1 cellular context compared by ENCODE assay signal in genomic region chr3:57227204-57227929, GRCh38.
TF ChIP-seq lines count a peak whose summit lies in the region.

Gene APPL1 (plus strand): TSS chr3:57227729. CDS start chr3:57227884, 155 bp downstream.

TF ChIP-seq in HEK293, 187 proteins besides CTCF, POLR2A, EP300 and RAD21 (continued from another document and continues in another):
- TF ChIP-seq PRDM10 (tag by site-specific recombination; IDR thresholded peaks at IDR 0.05) = peak; percentile 96
- no peak for TF ChIP-seq ZNF530 (tag by site-specific recombination; IDR thresholded peaks at IDR 0.05; ENCODE audit: low read depth)
- TF ChIP-seq KLF17 (tag by site-specific recombination; IDR thresholded peaks at IDR 0.05) = no peak
- TF ChIP-seq ZNF510 (tag by site-specific recombination; IDR thresholded peaks at IDR 0.05; ENCODE audit: insufficient replicate concordance) = no peak
- peak; percentile 56 for TF ChIP-seq ZBTB17 (tag by site-specific recombination; IDR thresholded peaks at IDR 0.05)
- no peak for TF ChIP-seq ZNF202 (tag by site-specific recombination; IDR thresholded peaks at IDR 0.05; ENCODE audit: borderline replicate concordance)
- TF ChIP-seq GLIS2 (tag by site-specific recombination; IDR thresholded peaks at IDR 0.05) = peak; percentile 85
- TF ChIP-seq ZNF670 (tag by site-specific recombination; IDR thresholded peaks at IDR 0.05; ENCODE audit: low read depth) = no peak
- no peak for TF ChIP-seq ZNF654 (tag by site-specific recombination; IDR thresholded peaks at IDR 0.05; ENCODE audit: low read depth)
- TF ChIP-seq ZNF292 (tag by site-specific recombination; IDR thresholded peaks at IDR 0.05; ENCODE audit: borderline replicate concordance, low read depth) = no peak
- TF ChIP-seq PRDM6 (tag by site-specific recombination; IDR thresholded peaks at IDR 0.05) = no peak
- TF ChIP-seq KLF10 (tag by site-specific recombination; IDR thresholded peaks at IDR 0.05) = no peak; the same call in 1 of the 2 replicates
- TF ChIP-seq ZSCAN5A (tag by site-specific recombination; IDR thresholded peaks at IDR 0.05) = no peak
- no peak for TF ChIP-seq SCRT2 (tag by site-specific recombination; IDR thresholded peaks at IDR 0.05)
- no peak for TF ChIP-seq SCRT1 (tag by site-specific recombination; IDR thresholded peaks at IDR 0.05; ENCODE audit: borderline replicate concordance)
- no peak for TF ChIP-seq HOXD13 (CRISPR knock-in tag; IDR thresholded peaks at IDR 0.05; ENCODE audit: borderline replicate concordance)
- no peak for TF ChIP-seq ZNF596 (tag by site-specific recombination; IDR thresholded peaks at IDR 0.05)
- no peak for TF ChIP-seq FEZF1 (tag by site-specific recombination; IDR thresholded peaks at IDR 0.05)
- no peak for TF ChIP-seq ZNF133 (tag by site-specific recombination; IDR thresholded peaks at IDR 0.05)
- TF ChIP-seq OVOL3 (tag by site-specific recombination; IDR thresholded peaks at IDR 0.05) = no peak
- TF ChIP-seq ZNF449 (tag by site-specific recombination; IDR thresholded peaks at IDR 0.05) = 0 out of 2 replicates have a peak, but pooled peaks have one; percentile 8
- TF ChIP-seq ZBTB26 (tag by site-specific recombination; optimal IDR thresholded peaks at IDR 0.05) = peak; percentile 84
- TF ChIP-seq ZFP41 (tag by site-specific recombination; IDR thresholded peaks at IDR 0.05; ENCODE audit: borderline replicate concordance) = no peak
- no peak for TF ChIP-seq OSR2 (tag by site-specific recombination; IDR thresholded peaks at IDR 0.05)
- TF ChIP-seq ZNF223 (tag by site-specific recombination; IDR thresholded peaks at IDR 0.05) = no peak
- no peak for TF ChIP-seq ZNF146 (tag by site-specific recombination; IDR thresholded peaks at IDR 0.05)
- TF ChIP-seq ZNF280D (tag by site-specific recombination; IDR thresholded peaks at IDR 0.05) = no peak
- TF ChIP-seq ZNF366 (tag by site-specific recombination; conservative IDR thresholded peaks at IDR 0.05) = 0 out of 2 replicates have a peak, but pooled peaks have one; percentile 14
- TF ChIP-seq ZNF658 (tag by site-specific recombination; IDR thresholded peaks at IDR 0.05) = no peak
- no peak for TF ChIP-seq ZNF521 (tag by site-specific recombination; IDR thresholded peaks at IDR 0.05)
- TF ChIP-seq GLI2 (tag by site-specific recombination; IDR thresholded peaks at IDR 0.05; ENCODE audit: borderline replicate concordance, low read depth) = no peak
- peak; percentile 37; the same call in 1 of the 2 replicates for TF ChIP-seq ZBTB20 (tag by site-specific recombination; IDR thresholded peaks at IDR 0.05)
- TF ChIP-seq ZNF175 (tag by site-specific recombination; IDR thresholded peaks at IDR 0.05) = no peak
- TF ChIP-seq IKZF3 (tag by site-specific recombination; IDR thresholded peaks at IDR 0.05) = peak; percentile 50; the same call in 1 of the 2 replicates
- no peak for TF ChIP-seq ZNF10 (tag by site-specific recombination; IDR thresholded peaks at IDR 0.05)
- no peak for TF ChIP-seq ZBTB7A (tag by site-specific recombination; IDR thresholded peaks at IDR 0.05; ENCODE audit: low read depth)
- TF ChIP-seq ZNF391 (tag by site-specific recombination; IDR thresholded peaks at IDR 0.05; ENCODE audit: borderline replicate concordance, low read depth) = no peak
- no peak for TF ChIP-seq ZNF214 (tag by site-specific recombination; IDR thresholded peaks at IDR 0.05; ENCODE audit: borderline replicate concordance)
- TF ChIP-seq ZNF561 (tag by site-specific recombination; IDR thresholded peaks at IDR 0.05; ENCODE audit: borderline replicate concordance) = peak; percentile 62; the same call in 1 of the 2 replicates
- TF ChIP-seq ZNF121 (tag by site-specific recombination; IDR thresholded peaks at IDR 0.05) = no peak
- TF ChIP-seq EGR2 (tag by site-specific recombination; IDR thresholded peaks at IDR 0.05; ENCODE audit: low read depth) = peak; percentile 61; the same call in 1 of the 2 replicates
- no peak for TF ChIP-seq ZNF571 (tag by site-specific recombination; IDR thresholded peaks at IDR 0.05)
- TF ChIP-seq ZNF37A (tag by site-specific recombination; IDR thresholded peaks at IDR 0.05) = no peak
- TF ChIP-seq ZNF48 (tag by site-specific recombination; IDR thresholded peaks at IDR 0.05) = no peak
- TF ChIP-seq YY2 (tag by site-specific recombination; IDR thresholded peaks at IDR 0.05) = no peak
- no peak for TF ChIP-seq ZNF157 (tag by site-specific recombination; IDR thresholded peaks at IDR 0.05)
- TF ChIP-seq ZSCAN16 (tag by site-specific recombination; IDR thresholded peaks at IDR 0.05) = no peak
- no peak for TF ChIP-seq ZNF155 (tag by site-specific recombination; IDR thresholded peaks at IDR 0.05)
- peak; percentile 49 for TF ChIP-seq SP3 (tag by site-specific recombination; IDR thresholded peaks at IDR 0.05)
- peak; percentile 82 for TF ChIP-seq ZFHX2 (tag by site-specific recombination; conservative IDR thresholded peaks at IDR 0.05)
- TF ChIP-seq ZBTB10 (tag by site-specific recombination; IDR thresholded peaks at IDR 0.05) = no peak
- no peak for TF ChIP-seq ZNF776 (tag by site-specific recombination; IDR thresholded peaks at IDR 0.05; ENCODE audit: borderline replicate concordance)
- no peak for TF ChIP-seq ZNF138 (tag by site-specific recombination; IDR thresholded peaks at IDR 0.05; ENCODE audit: borderline replicate concordance)
- TF ChIP-seq ZNF624 (tag by site-specific recombination; IDR thresholded peaks at IDR 0.05) = no peak
- TF ChIP-seq ZNF112 (tag by site-specific recombination; IDR thresholded peaks at IDR 0.05) = no peak
